Comparison of ENCODE assay signal across 27 cellular contexts in the genomic region with DNA sequence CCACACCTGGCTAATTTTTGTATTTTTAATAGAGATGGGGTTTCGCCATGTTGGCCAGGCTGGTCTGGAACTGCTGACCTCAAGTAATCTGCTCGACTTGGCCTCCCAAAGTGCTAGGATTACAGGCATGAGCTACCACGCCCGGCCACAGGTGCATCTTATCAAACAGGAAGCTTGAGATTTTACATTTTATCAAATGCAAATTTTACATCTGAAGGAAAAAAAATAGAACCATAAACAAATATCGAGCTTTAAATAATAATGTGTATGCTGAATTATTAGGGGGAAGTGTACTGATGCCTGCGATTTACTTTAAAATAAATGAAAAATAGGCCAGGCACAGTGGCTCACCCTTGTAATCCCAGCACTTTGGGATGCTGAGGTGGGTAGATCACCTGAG.
"Had no signal": no experiment of that assay in that cellular context is flagged by ENCODE, and none has a peak within 500 bp of the region (broad histone marks: within the 10 kb centered on the region; RNA-seq: fewer than 3 reads in every experiment).

No MANE protein-coding gene starts in this region.

- H3K9ac ChIP-seq: neural progenitor cell had no signal

- H3K4me1 Mint-ChIP-seq: natural killer cell; stimulated activated naive CD8-positive, alpha-beta T cell treated with anti-CD3 and anti-CD28 coated beads, Interleukin-15, amount 100 ng/mL, for 72 hours had no signal

- H3K9me3 ChIP-seq: left ventricle myocardium inferior, neutrophil, ovary, right atrium auricular region, right lobe of liver, tibial nerve, uterus had no signal

- H2AFZ ChIP-seq: neural progenitor cell had no signal

- H3K27ac ChIP-seq: left ventricle myocardium inferior, neural progenitor cell, neutrophil, ovary, right atrium auricular region, right lobe of liver, tibial nerve, uterus had no signal

- H3K27ac Mint-ChIP-seq: mesothelial cell of epicardium; naive B cell; natural killer cell; nephron progenitor cell; neural progenitor cell; progenitor cell of endocrine pancreas; stimulated activated memory B cell treated with anti-CD40 and anti-IgM and Interleukin-4, amounts not matched to agents 10 μg/mL and 1 μg/mL and 100 μg/mL, for 72 hours; stimulated activated naive CD8-positive, alpha-beta T cell treated with anti-CD3 and anti-CD28 coated beads, Interleukin-15, amount 100 ng/mL, for 72 hours; type B pancreatic cell had no signal

- ATAC-seq: natural killer cell; right lobe of liver; stimulated activated memory B cell treated with anti-CD40 and anti-IgM and Interleukin-4, amounts not matched to agents 10 μg/mL and 1 μg/mL and 100 μg/mL, for 72 hours; stimulated activated naive CD8-positive, alpha-beta T cell treated with anti-CD3 and anti-CD28 coated beads, Interleukin-15, amount 100 ng/mL, for 72 hours had no signal

- H3K4me1 ChIP-seq: neural progenitor cell, right atrium auricular region, right lobe of liver, tibial nerve, uterus had no signal

- H3K36me3 Mint-ChIP-seq: mesothelial cell of epicardium; natural killer cell; stimulated activated memory B cell treated with anti-CD40 and anti-IgM and Interleukin-4, amounts not matched to agents 10 μg/mL and 1 μg/mL and 100 μg/mL, for 72 hours; type B pancreatic cell had no signal

- H3K4me3 Mint-ChIP-seq: mesothelial cell of epicardium; natural killer cell; nephron progenitor cell; neural progenitor cell; stimulated activated memory B cell treated with anti-CD40 and anti-IgM and Interleukin-4, amounts not matched to agents 10 μg/mL and 1 μg/mL and 100 μg/mL, for 72 hours; stimulated activated naive CD8-positive, alpha-beta T cell treated with anti-CD3 and anti-CD28 coated beads, Interleukin-15, amount 100 ng/mL, for 72 hours; type B pancreatic cell had no signal

- H3K4me3 ChIP-seq: left ventricle myocardium inferior, lung, neural progenitor cell, ovary, right atrium auricular region, right lobe of liver, smooth muscle cell, tibial nerve, uterus had no signal

- H3K36me3 ChIP-seq: left ventricle myocardium inferior, neural progenitor cell, neutrophil, ovary, right atrium auricular region, right lobe of liver, tibial nerve, uterus had no signal

- H3K27me3 Mint-ChIP-seq: stimulated activated memory B cell treated with anti-CD40 and anti-IgM and Interleukin-4, amounts not matched to agents 10 μg/mL and 1 μg/mL and 100 μg/mL, for 72 hours; type B pancreatic cell had no signal

- DNase-seq: islet precursor cell; left ventricle myocardium inferior; mesendoderm; naive B cell; natural killer cell; nephron progenitor cell; occipital lobe; ovary; right lobe of liver; stimulated activated CD4-positive, alpha-beta T cell treated with anti-CD3 and anti-CD28 coated beads, Interleukin-1b, Interleukin-23, amount 100 ng/mL, for 48 hours; stimulated activated CD4-positive, alpha-beta T cell treated with anti-CD3 and anti-CD28 coated beads, Interleukin-2, amount 100 ng/mL, for 48 hours; stimulated activated CD4-positive, alpha-beta T cell treated with anti-CD3 and anti-CD28 coated beads, Interleukin-4, amount 100 ng/mL, for 4 hours; stimulated activated CD8-positive, alpha-beta memory T cell treated with anti-CD3 and anti-CD28 coated beads, Interleukin-4, amount 100 ng/mL, for 48 hours; stimulated activated naive CD4-positive, alpha-beta T cell treated with Interleukin-2 at 50 U/mL for 16 hours; stimulated activated naive CD8-positive, alpha-beta T cell treated with anti-CD3 and anti-CD28 coated beads, Interleukin-15, amount 100 ng/mL, for 72 hours; substantia nigra; uterus had no signal

- H3K4me2 ChIP-seq: neural progenitor cell, smooth muscle cell had no signal

- H3K27me3 ChIP-seq: neural progenitor cell, neutrophil, ovary, right atrium auricular region, right lobe of liver, tibial nerve, uterus had no signal
